ENCODE assay signal across 14 cellular contexts in the genomic region with DNA sequence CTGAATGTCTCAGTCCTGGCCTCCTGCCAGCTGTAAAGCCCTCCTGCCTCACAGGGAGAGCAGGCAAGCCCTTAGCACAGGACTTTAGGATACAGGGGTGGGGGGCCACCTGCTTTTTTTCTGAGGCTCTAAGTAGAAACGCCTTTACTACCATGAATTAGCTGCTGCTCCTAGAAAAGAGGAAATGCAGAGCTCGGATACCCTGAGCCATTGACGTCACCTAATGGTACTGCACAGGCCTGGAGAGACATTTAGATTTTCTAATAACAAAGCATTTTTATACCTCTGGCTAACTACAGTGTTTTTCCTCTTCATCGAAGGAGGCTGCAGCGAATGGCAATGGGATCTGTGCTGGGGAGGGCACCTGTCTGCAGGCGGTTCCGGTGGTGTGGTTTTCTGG.
"Had no signal": no experiment of that assay in that cellular context is flagged by ENCODE, and none has a peak within 500 bp of the region (broad histone marks: within the 10 kb centered on the region; RNA-seq: fewer than 3 reads in every experiment).

No MANE protein-coding gene starts in this region.

- H3K36me3 ChIP-seq: cardiac muscle cell, heart left ventricle, prostate gland, right lobe of liver, spleen, transverse colon had no signal

- H3K27me3 ChIP-seq: cardiac muscle cell, heart left ventricle, right lobe of liver, spleen, transverse colon had no signal

- H3K4me1 ChIP-seq: prostate gland, spleen, transverse colon had no signal

- H3K9me3 ChIP-seq: heart left ventricle, prostate gland, right lobe of liver, spleen, transverse colon had no signal

- ATAC-seq: heart left ventricle; stimulated activated memory B cell treated with anti-CD40 and anti-IgM and Interleukin-4, amounts not matched to agents 10 μg/mL and 1 μg/mL and 100 μg/mL, for 72 hours had no signal

- H3K27ac Mint-ChIP-seq: activated CD4-positive, alpha-beta memory T cell treated with anti-CD3 and anti-CD28 coated beads, Interleukin-2, amount 10 ng/mL, durations not matched to agents 7 days and 5 days; natural killer cell treated with Interleukin-12 subunit alpha and Interleukin-12 subunit beta and Interleukin-15 and Interleukin-18, amount 100 ng/mL, for 72 hours; stimulated activated memory B cell treated with anti-CD40 and anti-IgM and Interleukin-4, amounts not matched to agents 10 μg/mL and 1 μg/mL and 100 μg/mL, for 72 hours had no signal

- H3K4me3 ChIP-seq: cardiac muscle cell, heart left ventricle, prostate gland, right lobe of liver, spleen, transverse colon had no signal

- DNase-seq: activated CD4-positive, alpha-beta memory T cell treated with anti-CD3 and anti-CD28 coated beads, Interleukin-2, amount 10 ng/mL, durations not matched to agents 7 days and 5 days; activated gamma-delta T cell treated with Interleukin-2 at 50 U/mL for 16 hours; activated T-cell treated with anti-CD3 and anti-CD28 coated beads, Interleukin-2, amount 50 U/mL, for 48 hours; foreskin melanocyte; heart left ventricle; islet precursor cell; spleen; stimulated activated CD4-positive, alpha-beta T cell treated with anti-CD3 and anti-CD28 coated beads, Interleukin-1b, Interleukin-23, amount 100 ng/mL, for 48 hours; transverse colon had no signal

- H3K36me3 Mint-ChIP-seq: natural killer cell treated with Interleukin-12 subunit alpha and Interleukin-12 subunit beta and Interleukin-15 and Interleukin-18, amount 100 ng/mL, for 72 hours; stimulated activated memory B cell treated with anti-CD40 and anti-IgM and Interleukin-4, amounts not matched to agents 10 μg/mL and 1 μg/mL and 100 μg/mL, for 72 hours had no signal

- H3K4me3 Mint-ChIP-seq: activated CD4-positive, alpha-beta memory T cell treated with anti-CD3 and anti-CD28 coated beads, Interleukin-2, amount 10 ng/mL, durations not matched to agents 7 days and 5 days; natural killer cell treated with Interleukin-12 subunit alpha and Interleukin-12 subunit beta and Interleukin-15 and Interleukin-18, amount 100 ng/mL, for 72 hours; stimulated activated memory B cell treated with anti-CD40 and anti-IgM and Interleukin-4, amounts not matched to agents 10 μg/mL and 1 μg/mL and 100 μg/mL, for 72 hours had no signal

- H3K9me3 Mint-ChIP-seq: activated CD4-positive, alpha-beta memory T cell treated with anti-CD3 and anti-CD28 coated beads, Interleukin-2, amount 10 ng/mL, durations not matched to agents 7 days and 5 days; natural killer cell treated with Interleukin-12 subunit alpha and Interleukin-12 subunit beta and Interleukin-15 and Interleukin-18, amount 100 ng/mL, for 72 hours had no signal

- H3K27ac ChIP-seq: cardiac muscle cell, prostate gland, spleen had no signal
